18 cellular contexts compared by ENCODE assay signal in the genomic region with DNA sequence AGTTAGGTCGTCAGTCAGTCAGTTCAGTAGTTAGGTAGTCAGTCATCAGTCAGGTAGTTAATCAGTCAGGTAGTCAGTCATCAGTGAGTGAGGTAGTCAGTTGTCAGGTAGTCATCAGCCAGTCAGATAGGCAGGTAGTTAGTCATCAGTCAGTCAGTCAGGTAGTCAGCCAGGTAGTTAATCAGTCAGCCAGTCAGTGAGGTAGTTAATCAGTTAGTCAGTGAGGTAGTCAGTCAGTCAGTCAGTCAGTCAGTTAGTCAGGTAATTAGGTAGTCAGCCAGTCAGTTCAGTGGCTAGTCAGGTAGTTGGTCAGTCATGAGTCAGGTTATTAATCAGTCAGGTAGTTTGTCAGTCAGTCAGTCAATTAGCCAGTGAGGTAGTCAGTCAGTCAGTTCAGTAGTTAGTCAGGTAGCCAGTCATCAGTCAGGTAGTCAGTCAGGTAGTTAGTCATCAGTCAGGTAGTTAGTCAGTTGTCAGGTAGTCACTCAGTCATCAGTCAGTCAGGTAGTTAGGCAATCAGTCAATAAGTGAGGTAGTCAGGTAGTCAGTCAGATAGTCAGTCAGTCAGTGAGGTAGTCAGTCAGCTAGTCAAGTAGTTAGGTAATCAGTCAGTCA. TPM values are rescaled to one million over a fixed set of nuclear protein-coding genes. Genes with fewer than 3 reads are reported as not detected.
A peak's percentile ranks its signal among the peaks of the same experiment; 100 is the strongest.
DNase-seq lines count a peak whose midpoint lies in the region; ATAC-seq, FAIRE-seq and TF ChIP-seq lines count a peak whose summit lies in the region.
"Had no signal": no experiment of that assay in that cellular context is flagged by ENCODE, and none has a peak within 500 bp of the region (broad histone marks: within the 10 kb centered on the region; RNA-seq: fewer than 3 reads in every experiment).

No MANE protein-coding gene starts in this region.

- H3K4me3 Mint-ChIP-seq in astrocyte (ENCODE audit: unreplicated experiment): no peak overlapping the region
- H3K4me3 Mint-ChIP-seq: CD4-positive, CD25-positive, alpha-beta regulatory T cell; GM23338; HFFc6 had no signal

- FAIRE-seq in HepG2 (lab: Jason Lieb, UNC) (no peak), astrocyte (lab: Jason Lieb, UNC) (peak; percentile 66)

- H3K27me3 ChIP-seq in HepG2 (ENCODE audit: control insufficient read depth in 1 of 2, insufficient read depth in 2 of 2, low read length in 2 of 2): no peaks in the 10 kb centered on the region; a peak in 1 of 5 replicates
- no peaks in the 10 kb centered on the region for H3K27me3 ChIP-seq in right lobe of liver
- H3K27me3 ChIP-seq in astrocyte (ENCODE audit: insufficient read depth, low read length): no peaks in the 10 kb centered on the region
- H3K27me3 ChIP-seq in foreskin keratinocyte: no peaks in the 10 kb centered on the region
- H3K27me3 ChIP-seq: BLaER1 treated with 17β-estradiol and CSF1 and Interleukin-3, amounts not matched to agents 10 nM and 100 nM had no signal

- WGBS in HepG2 (ENCODE audit: low lambda C conversion rate): 23% methylated on average over 1 of the region's 1 CpG
- no CpG with 5 or more reads among the region's 1 CpG for WGBS in right lobe of liver (ENCODE audit: insufficient coverage, low coverage, low lambda C conversion rate, missing lambda C conversion rate)

- ATAC-seq in HepG2: no peak
- no peak for ATAC-seq in right lobe of liver
- no peak for ATAC-seq in foreskin keratinocyte
- ATAC-seq in HG02870 (IDR thresholded peaks at IDR 0.05; ENCODE audit: unreplicated experiment): no peak
- ATAC-seq: GM12878, GM23338 had no signal

- no peak for TF ChIP-seq CTCF in HepG2 (CRISPR knock-in tag; IDR thresholded peaks at IDR 0.05)
- TF ChIP-seq CTCF in right lobe of liver (IDR thresholded peaks at IDR 0.05): no peak
- TF ChIP-seq CTCF in astrocyte (IDR thresholded peaks at IDR 0.05; ENCODE audit: insufficient read depth, low read depth, low read length): no peak
- no peak for TF ChIP-seq CTCF in foreskin keratinocyte (conservative IDR thresholded peaks at IDR 0.05)

- no peaks in the 10 kb centered on the region for H3K79me2 ChIP-seq in HepG2 (ENCODE audit: insufficient read depth, low read length)
- H3K79me2 ChIP-seq in astrocyte (ENCODE audit: insufficient read depth, low read length): no peaks in the 10 kb centered on the region

- POLR2A ChIA-PET in HepG2 (lab: Yijun Ruan, JAX): no interaction called here

- H3K36me3 ChIP-seq in HepG2 (replicated peaks in 1 of 2; ENCODE audit: control insufficient read depth in 1 of 2, insufficient read depth in 2 of 2, low read length in 2 of 2) (no peaks in the 10 kb centered on the region), right lobe of liver (no peaks in the 10 kb centered on the region), astrocyte (ENCODE audit: insufficient read depth, low read length) (no peaks in the 10 kb centered on the region)
- H3K36me3 ChIP-seq: BLaER1 treated with 17β-estradiol and CSF1 and Interleukin-3, amounts not matched to agents 10 nM and 100 nM; HAP-1 had no signal

- CTCF ChIA-PET in HepG2 (lab: Yijun Ruan, JAX; ENCODE audit: low intra/inter-chr PET ratio, low total read pairs): no interaction called here

- peaks cover 13% of the 10 kb centered on the region for H3K9me3 Mint-ChIP-seq in astrocyte (ENCODE audit: unreplicated experiment)
- H3K9me3 Mint-ChIP-seq: CD4-positive, CD25-positive, alpha-beta regulatory T cell; GM23338 had no signal

- no peak for TF ChIP-seq POLR2A in HepG2 (IDR thresholded peaks at IDR 0.05; ENCODE audit: insufficient read depth in 1 of 2, low read depth in 2 of 2, low read length in 2 of 2)
- no peak for TF ChIP-seq POLR2A in right lobe of liver (IDR thresholded peaks at IDR 0.05)

- TF ChIP-seq EP300 in HepG2 (IDR thresholded peaks at IDR 0.05; ENCODE audit: low read depth in 2 of 2, low read length in 2 of 2) (no peak), HepG2 (CRISPR knock-in tag; IDR thresholded peaks at IDR 0.05; ENCODE audit: borderline replicate concordance) (no peak)

- no peak overlapping the region for H3K4me2 ChIP-seq in HepG2 (ENCODE audit: low read depth, low read length)
- no peak overlapping the region for H3K4me2 ChIP-seq in astrocyte (ENCODE audit: low read length)
- H3K4me2 ChIP-seq: BLaER1 treated with 17β-estradiol and CSF1 and Interleukin-3, amounts not matched to agents 10 nM and 100 nM; GM23338 had no signal

- H2AFZ ChIP-seq in HepG2 (ENCODE audit: low read length) (no peak overlapping the region), astrocyte (ENCODE audit: low read depth, low read length) (no peak overlapping the region)
- H2AFZ ChIP-seq: GM23338 had no signal

- H3K9ac ChIP-seq in HepG2 (ENCODE audit: insufficient read depth, low read depth, low read length) (no peak overlapping the region), astrocyte (ENCODE audit: low read length) (no peak overlapping the region)
- H3K9ac ChIP-seq: BLaER1 treated with 17β-estradiol and CSF1 and Interleukin-3, amounts not matched to agents 10 nM and 100 nM had no signal

- in situ Hi-C loops in HepG2 (cut with HindIII; ENCODE audit: extremely low pct_ligation_motif_present, low pct_unique_long_range_greater_than_20kb): no loop called here

- no peaks in the 10 kb centered on the region for H3K9me3 ChIP-seq in HepG2 (ENCODE audit: low read length)
- no peaks in the 10 kb centered on the region for H3K9me3 ChIP-seq in right lobe of liver
- H3K9me3 ChIP-seq in astrocyte (ENCODE audit: insufficient read depth, low read depth, low read length): peaks cover 28% of the 10 kb centered on the region
- H3K9me3 ChIP-seq: HAP-1 had no signal

- no peak for DNase-seq in HepG2 (ENCODE audit: low spot score)
- no peak for DNase-seq in right lobe of liver
- DNase-seq in astrocyte (ENCODE audit: low read depth): no peak
- DNase-seq in foreskin keratinocyte: peak; percentile 7
- no peak for DNase-seq in activated CD8-positive, alpha-beta memory T cell treated with anti-CD3 and anti-CD28 coated beads for 24 hours
- no peak for DNase-seq in HuH-7.5 (ENCODE audit: low spot score)
- DNase-seq in NCI-H2171 (lab: John Stamatoyannopoulos, UW): no peak
- DNase-seq: ACHN; CD4-positive, CD25-positive, alpha-beta regulatory T cell; DMS79; HFFc6 had no signal

- peaks cover 4% of the 10 kb centered on the region for H3K4me1 Mint-ChIP-seq in astrocyte (ENCODE audit: low read depth, unreplicated experiment)
- H3K4me1 Mint-ChIP-seq: CD4-positive, CD25-positive, alpha-beta regulatory T cell; GM23338 had no signal

- peaks cover 4% of the 10 kb centered on the region for H3K36me3 Mint-ChIP-seq in astrocyte (ENCODE audit: low read depth, unreplicated experiment)
- H3K36me3 Mint-ChIP-seq: CD4-positive, CD25-positive, alpha-beta regulatory T cell had no signal

- peaks cover 21% of the 10 kb centered on the region for H3K4me1 ChIP-seq in HepG2 (ENCODE audit: insufficient read depth, low read length)
- no peaks in the 10 kb centered on the region for H3K4me1 ChIP-seq in right lobe of liver
- no peaks in the 10 kb centered on the region for H3K4me1 ChIP-seq in astrocyte (ENCODE audit: insufficient read depth, low read length)
- no peaks in the 10 kb centered on the region for H3K4me1 ChIP-seq in foreskin keratinocyte
- H3K4me1 ChIP-seq: BLaER1 treated with 17β-estradiol and CSF1 and Interleukin-3, amounts not matched to agents 10 nM and 100 nM; HAP-1 had no signal

- BruUV-seq in HepG2 (replicated peaks; lab: Mats Ljungman, UMichigan): no TSS peak

- no peak overlapping the region for H3K27ac ChIP-seq in HepG2 (ENCODE audit: extremely low read length, insufficient read depth, low read length)
- no peak overlapping the region for H3K27ac ChIP-seq in right lobe of liver
- H3K27ac ChIP-seq in astrocyte (ENCODE audit: low read depth, low read length): no peak overlapping the region
- no peak overlapping the region for H3K27ac ChIP-seq in foreskin keratinocyte
- H3K27ac ChIP-seq: BLaER1 treated with 17β-estradiol and CSF1 and Interleukin-3, amounts not matched to agents 10 nM and 100 nM had no signal

- no peak for TF ChIP-seq RAD21 in HepG2 (CRISPR knock-in tag; IDR thresholded peaks at IDR 0.05)

- H3K27me3 Mint-ChIP-seq in astrocyte (ENCODE audit: low read depth, unreplicated experiment): peaks cover 27% of the 10 kb centered on the region
- H3K27me3 Mint-ChIP-seq: CD4-positive, CD25-positive, alpha-beta regulatory T cell had no signal

- intact Hi-C loops in HepG2 (cut with micrococcal nuclease; ENCODE audit: unreplicated experiment) (no loop called here), right lobe of liver (cut with DNase I) (no loop called here)

- H4K20me1 ChIP-seq in HepG2 (ENCODE audit: insufficient read depth, low read length) (no peaks in the 10 kb centered on the region), astrocyte (ENCODE audit: insufficient read depth, low read length) (no peaks in the 10 kb centered on the region)
- H4K20me1 ChIP-seq: BLaER1 treated with 17β-estradiol and CSF1 and Interleukin-3, amounts not matched to agents 10 nM and 100 nM had no signal

- H3K27ac Mint-ChIP-seq in astrocyte (ENCODE audit: unreplicated experiment): no peak overlapping the region
- H3K27ac Mint-ChIP-seq: CD4-positive, CD25-positive, alpha-beta regulatory T cell; GM23338; HFFc6 had no signal

- H3K4me3 ChIP-seq in HepG2 (replicated peaks in 1 of 3; ENCODE audit: insufficient read depth in 1 of 3, low read depth in 2 of 3, low read length in 3 of 3): no peak overlapping the region
- H3K4me3 ChIP-seq in right lobe of liver: no peak overlapping the region
- no peak overlapping the region for H3K4me3 ChIP-seq in astrocyte (ENCODE audit: insufficient read depth, low read depth, low read length)
- H3K4me3 ChIP-seq: BLaER1 treated with 17β-estradiol and CSF1 and Interleukin-3, amounts not matched to agents 10 nM and 100 nM; GM12878; GM23338; HAP-1 had no signal

RNA-seq across cellular contexts. Expression of a gene that starts 16.3 kb away (rescaled TPM):
- total RNA-seq in HepG2 (2016; rRNA removed; fragmentation: Illumina TruSeq; extraction: Trizol): not detected in 2 replicates
- not detected in 2 replicates for total RNA-seq in HepG2 (2016; cell fraction: cytosol; rRNA removed; fragmentation: Illumina TruSeq; extraction: Trizol; ENCODE audit: low read depth)
- total RNA-seq in HepG2 (2016; cell fraction: insoluble cytoplasmic fraction; rRNA removed; fragmentation: Illumina TruSeq; extraction: Trizol): not detected in 2 replicates
- not detected in 2 replicates for total RNA-seq in HepG2 (2016; cell fraction: membrane; rRNA removed; fragmentation: Illumina TruSeq; extraction: Trizol)
- not detected in 2 replicates for total RNA-seq in HepG2 (2016; cell fraction: nucleus; rRNA removed; fragmentation: Illumina TruSeq; extraction: Trizol)
- polyA plus RNA-seq in HepG2 (2011; rRNA removed): not detected in 2 replicates
- polyA plus RNA-seq in HepG2 (2011; cell fraction: cytosol; rRNA removed): not detected in 2 replicates
- polyA plus RNA-seq in HepG2 (2011; cell fraction: nucleus; rRNA removed): not detected in 2 replicates
- not detected in 2 replicates for polyA plus RNA-seq in HepG2 (2012)
- polyA plus RNA-seq in HepG2 (2016; cell fraction: cytosol; fragmentation: Illumina TruSeq; extraction: Trizol; ENCODE audit: low read depth): not detected in 2 replicates
- not detected in 2 replicates for polyA plus RNA-seq in HepG2 (2016; cell fraction: insoluble cytoplasmic fraction; fragmentation: Illumina TruSeq; extraction: Trizol; ENCODE audit: low read depth)
- not detected in 2 replicates for polyA plus RNA-seq in HepG2 (2016; cell fraction: membrane; fragmentation: Illumina TruSeq; extraction: Trizol; ENCODE audit: low read depth)
- not detected in 2 replicates for polyA plus RNA-seq in HepG2 (2016; cell fraction: nucleus; fragmentation: Illumina TruSeq; extraction: Trizol; ENCODE audit: insufficient read depth, low read depth)
- polyA minus RNA-seq in HepG2 (2011; rRNA and poly(A)+ RNA removed; ENCODE audit: low replicate concordance): 0.16 TPM in 1 of 2 replicates, not detected in the other
- polyA minus RNA-seq in HepG2 (2011; cell fraction: cytosol; rRNA and poly(A)+ RNA removed): not detected in 2 replicates
- polyA minus RNA-seq in HepG2 (2011; cell fraction: nucleus; rRNA and poly(A)+ RNA removed): not detected in 2 replicates
- not detected for total RNA-seq in right lobe of liver
- total RNA-seq in astrocyte: not detected in 2 replicates
- total RNA-seq in foreskin keratinocyte: not detected in 2 replicates
- not detected in 2 replicates for polyA plus RNA-seq in foreskin keratinocyte
- total RNA-seq: A172; CD4-positive, CD25-positive, alpha-beta regulatory T cell; G401; GM12878; GM23338; HFFc6 had no signal
- polyA plus RNA-seq: CD4-positive, CD25-positive, alpha-beta regulatory T cell; GM12878; GM23338 had no signal

RNA-seq across cellular contexts. Expression of a gene that starts 27.6 kb away (rescaled TPM):
- total RNA-seq in HepG2 (2016; rRNA removed; fragmentation: Illumina TruSeq; extraction: Trizol) (not detected in 2 replicates), right lobe of liver (not detected), astrocyte (not detected in 2 replicates), foreskin keratinocyte (not detected in 2 replicates)
- total RNA-seq in HepG2 (2016; cell fraction: cytosol; rRNA removed; fragmentation: Illumina TruSeq; extraction: Trizol; ENCODE audit: low read depth): not detected in 2 replicates
- not detected in 2 replicates for total RNA-seq in HepG2 (2016; cell fraction: insoluble cytoplasmic fraction; rRNA removed; fragmentation: Illumina TruSeq; extraction: Trizol)
- not detected in 2 replicates for total RNA-seq in HepG2 (2016; cell fraction: membrane; rRNA removed; fragmentation: Illumina TruSeq; extraction: Trizol)
- not detected in 2 replicates for total RNA-seq in HepG2 (2016; cell fraction: nucleus; rRNA removed; fragmentation: Illumina TruSeq; extraction: Trizol)
- polyA plus RNA-seq in HepG2 (2011; rRNA removed) (not detected in 2 replicates), foreskin keratinocyte (not detected in 2 replicates)
- not detected in 2 replicates for polyA plus RNA-seq in HepG2 (2011; cell fraction: cytosol; rRNA removed)
- 0.14 TPM in 1 of 2 replicates, not detected in the other for polyA plus RNA-seq in HepG2 (2011; cell fraction: nucleus; rRNA removed)
- not detected in 2 replicates for polyA plus RNA-seq in HepG2 (2012)
- polyA plus RNA-seq in HepG2 (2016; cell fraction: cytosol; fragmentation: Illumina TruSeq; extraction: Trizol; ENCODE audit: low read depth): not detected in 2 replicates
- not detected in 2 replicates for polyA plus RNA-seq in HepG2 (2016; cell fraction: insoluble cytoplasmic fraction; fragmentation: Illumina TruSeq; extraction: Trizol; ENCODE audit: low read depth)
- polyA plus RNA-seq in HepG2 (2016; cell fraction: membrane; fragmentation: Illumina TruSeq; extraction: Trizol; ENCODE audit: low read depth): not detected in 2 replicates
- polyA plus RNA-seq in HepG2 (2016; cell fraction: nucleus; fragmentation: Illumina TruSeq; extraction: Trizol; ENCODE audit: insufficient read depth, low read depth): not detected in 2 replicates
- not detected in 2 replicates for polyA minus RNA-seq in HepG2 (2011; rRNA and poly(A)+ RNA removed; ENCODE audit: low replicate concordance)
- polyA minus RNA-seq in HepG2 (2011; cell fraction: cytosol; rRNA and poly(A)+ RNA removed): not detected in 2 replicates
- not detected in 2 replicates for polyA minus RNA-seq in HepG2 (2011; cell fraction: nucleus; rRNA and poly(A)+ RNA removed)
- total RNA-seq: A172; CD4-positive, CD25-positive, alpha-beta regulatory T cell; G401; GM12878; GM23338; HFFc6 had no signal
- polyA plus RNA-seq: CD4-positive, CD25-positive, alpha-beta regulatory T cell; GM12878 had no signal

RNA-seq across cellular contexts. Expression of a gene that starts 34.9 kb away (rescaled TPM):
- total RNA-seq in HepG2 (2016; rRNA removed; fragmentation: Illumina TruSeq; extraction: Trizol) (not detected in 2 replicates), right lobe of liver (not detected), astrocyte (not detected in 2 replicates), foreskin keratinocyte (not detected in 2 replicates)
- total RNA-seq in HepG2 (2016; cell fraction: cytosol; rRNA removed; fragmentation: Illumina TruSeq; extraction: Trizol; ENCODE audit: low read depth): not detected in 2 replicates
- not detected in 2 replicates for total RNA-seq in HepG2 (2016; cell fraction: insoluble cytoplasmic fraction; rRNA removed; fragmentation: Illumina TruSeq; extraction: Trizol)
- total RNA-seq in HepG2 (2016; cell fraction: membrane; rRNA removed; fragmentation: Illumina TruSeq; extraction: Trizol): not detected in 2 replicates
- not detected in 2 replicates for total RNA-seq in HepG2 (2016; cell fraction: nucleus; rRNA removed; fragmentation: Illumina TruSeq; extraction: Trizol)
- polyA plus RNA-seq in HepG2 (2011; rRNA removed) (not detected in 2 replicates), foreskin keratinocyte (not detected in 2 replicates)
- not detected in 2 replicates for polyA plus RNA-seq in HepG2 (2011; cell fraction: cytosol; rRNA removed)
- polyA plus RNA-seq in HepG2 (2011; cell fraction: nucleus; rRNA removed): not detected in 2 replicates
- not detected in 2 replicates for polyA plus RNA-seq in HepG2 (2012)
- not detected in 2 replicates for polyA plus RNA-seq in HepG2 (2016; cell fraction: cytosol; fragmentation: Illumina TruSeq; extraction: Trizol; ENCODE audit: low read depth)
- not detected in 2 replicates for polyA plus RNA-seq in HepG2 (2016; cell fraction: insoluble cytoplasmic fraction; fragmentation: Illumina TruSeq; extraction: Trizol; ENCODE audit: low read depth)
- not detected in 2 replicates for polyA plus RNA-seq in HepG2 (2016; cell fraction: membrane; fragmentation: Illumina TruSeq; extraction: Trizol; ENCODE audit: low read depth)
- not detected in 2 replicates for polyA plus RNA-seq in HepG2 (2016; cell fraction: nucleus; fragmentation: Illumina TruSeq; extraction: Trizol; ENCODE audit: insufficient read depth, low read depth)
- polyA minus RNA-seq in HepG2 (2011; rRNA and poly(A)+ RNA removed; ENCODE audit: low replicate concordance): not detected in 2 replicates
- polyA minus RNA-seq in HepG2 (2011; cell fraction: cytosol; rRNA and poly(A)+ RNA removed): not detected in 2 replicates
- polyA minus RNA-seq in HepG2 (2011; cell fraction: nucleus; rRNA and poly(A)+ RNA removed): not detected in 2 replicates
- total RNA-seq: A172; CD4-positive, CD25-positive, alpha-beta regulatory T cell; G401; GM12878; GM23338; HFFc6 had no signal
- polyA plus RNA-seq: CD4-positive, CD25-positive, alpha-beta regulatory T cell; GM12878; GM23338 had no signal

RNA-seq across cellular contexts. Expression of a gene that starts 49.9 kb away (rescaled TPM):
- total RNA-seq in HepG2 (2016; rRNA removed; fragmentation: Illumina TruSeq; extraction: Trizol): not detected in 2 replicates
- not detected in 2 replicates for total RNA-seq in HepG2 (2016; cell fraction: cytosol; rRNA removed; fragmentation: Illumina TruSeq; extraction: Trizol; ENCODE audit: low read depth)
- not detected in 2 replicates for total RNA-seq in HepG2 (2016; cell fraction: insoluble cytoplasmic fraction; rRNA removed; fragmentation: Illumina TruSeq; extraction: Trizol)
- total RNA-seq in HepG2 (2016; cell fraction: membrane; rRNA removed; fragmentation: Illumina TruSeq; extraction: Trizol): not detected in 2 replicates
- not detected in 2 replicates for total RNA-seq in HepG2 (2016; cell fraction: nucleus; rRNA removed; fragmentation: Illumina TruSeq; extraction: Trizol)
- not detected in 2 replicates for polyA plus RNA-seq in HepG2 (2011; rRNA removed)
- not detected in 2 replicates for polyA plus RNA-seq in HepG2 (2011; cell fraction: cytosol; rRNA removed)
- not detected in 2 replicates for polyA plus RNA-seq in HepG2 (2011; cell fraction: nucleus; rRNA removed)
- 0.12 TPM in 1 of 2 replicates, not detected in the other for polyA plus RNA-seq in HepG2 (2012)
- not detected in 2 replicates for polyA plus RNA-seq in HepG2 (2016; cell fraction: cytosol; fragmentation: Illumina TruSeq; extraction: Trizol; ENCODE audit: low read depth)
- not detected in 2 replicates for polyA plus RNA-seq in HepG2 (2016; cell fraction: insoluble cytoplasmic fraction; fragmentation: Illumina TruSeq; extraction: Trizol; ENCODE audit: low read depth)
- polyA plus RNA-seq in HepG2 (2016; cell fraction: membrane; fragmentation: Illumina TruSeq; extraction: Trizol; ENCODE audit: low read depth): not detected in 2 replicates
- not detected in 2 replicates for polyA plus RNA-seq in HepG2 (2016; cell fraction: nucleus; fragmentation: Illumina TruSeq; extraction: Trizol; ENCODE audit: insufficient read depth, low read depth)
- not detected in 2 replicates for polyA minus RNA-seq in HepG2 (2011; rRNA and poly(A)+ RNA removed; ENCODE audit: low replicate concordance)
- polyA minus RNA-seq in HepG2 (2011; cell fraction: cytosol; rRNA and poly(A)+ RNA removed): not detected in 2 replicates
- polyA minus RNA-seq in HepG2 (2011; cell fraction: nucleus; rRNA and poly(A)+ RNA removed): not detected in 2 replicates
- not detected for total RNA-seq in right lobe of liver
- not detected in 2 replicates for total RNA-seq in astrocyte
- total RNA-seq in foreskin keratinocyte: not detected in 2 replicates
- not detected in 2 replicates for polyA plus RNA-seq in foreskin keratinocyte
- total RNA-seq: A172; CD4-positive, CD25-positive, alpha-beta regulatory T cell; G401; GM12878; GM23338; HFFc6 had no signal
- polyA plus RNA-seq: CD4-positive, CD25-positive, alpha-beta regulatory T cell; GM12878; GM23338 had no signal

RNA-seq across cellular contexts. Expression of a gene that starts 56.7 kb away (rescaled TPM):
- total RNA-seq in HepG2 (2016; rRNA removed; fragmentation: Illumina TruSeq; extraction: Trizol) (not detected in 2 replicates), right lobe of liver (not detected), astrocyte (not detected in 2 replicates), foreskin keratinocyte (not detected in 2 replicates)
- total RNA-seq in HepG2 (2016; cell fraction: cytosol; rRNA removed; fragmentation: Illumina TruSeq; extraction: Trizol; ENCODE audit: low read depth): not detected in 2 replicates
- not detected in 2 replicates for total RNA-seq in HepG2 (2016; cell fraction: insoluble cytoplasmic fraction; rRNA removed; fragmentation: Illumina TruSeq; extraction: Trizol)
- total RNA-seq in HepG2 (2016; cell fraction: membrane; rRNA removed; fragmentation: Illumina TruSeq; extraction: Trizol): not detected in 2 replicates
- total RNA-seq in HepG2 (2016; cell fraction: nucleus; rRNA removed; fragmentation: Illumina TruSeq; extraction: Trizol): not detected in 2 replicates
- polyA plus RNA-seq in HepG2 (2011; rRNA removed) (not detected in 2 replicates), foreskin keratinocyte (not detected in 2 replicates)
- polyA plus RNA-seq in HepG2 (2011; cell fraction: cytosol; rRNA removed): not detected in 2 replicates
- polyA plus RNA-seq in HepG2 (2011; cell fraction: nucleus; rRNA removed): not detected in 2 replicates
- polyA plus RNA-seq in HepG2 (2012): not detected in 2 replicates
- not detected in 2 replicates for polyA plus RNA-seq in HepG2 (2016; cell fraction: cytosol; fragmentation: Illumina TruSeq; extraction: Trizol; ENCODE audit: low read depth)
- not detected in 2 replicates for polyA plus RNA-seq in HepG2 (2016; cell fraction: insoluble cytoplasmic fraction; fragmentation: Illumina TruSeq; extraction: Trizol; ENCODE audit: low read depth)
- polyA plus RNA-seq in HepG2 (2016; cell fraction: membrane; fragmentation: Illumina TruSeq; extraction: Trizol; ENCODE audit: low read depth): not detected in 2 replicates
- not detected in 2 replicates for polyA plus RNA-seq in HepG2 (2016; cell fraction: nucleus; fragmentation: Illumina TruSeq; extraction: Trizol; ENCODE audit: insufficient read depth, low read depth)
- polyA minus RNA-seq in HepG2 (2011; rRNA and poly(A)+ RNA removed; ENCODE audit: low replicate concordance): not detected in 2 replicates
- not detected in 2 replicates for polyA minus RNA-seq in HepG2 (2011; cell fraction: cytosol; rRNA and poly(A)+ RNA removed)
- not detected in 2 replicates for polyA minus RNA-seq in HepG2 (2011; cell fraction: nucleus; rRNA and poly(A)+ RNA removed)
- total RNA-seq: A172; CD4-positive, CD25-positive, alpha-beta regulatory T cell; G401; GM12878; GM23338; HFFc6 had no signal
- polyA plus RNA-seq: CD4-positive, CD25-positive, alpha-beta regulatory T cell; GM12878; GM23338 had no signal

Comparison
In these comparisons a context has a peak if more than half of its experiments do, and no peak if none do; other contexts are left out.
1. DNase-seq: peak in foreskin keratinocyte (2 of 2); none in HepG2 (single experiment), right lobe of liver (0 of 3), astrocyte (single experiment), activated CD8-positive, alpha-beta memory T cell treated with anti-CD3 and anti-CD28 coated beads for 24 hours (single experiment), HuH-7.5 (single experiment) and NCI-H2171 (single experiment).